ENCODE assay signal across 13 cellular contexts in the genomic region with DNA sequence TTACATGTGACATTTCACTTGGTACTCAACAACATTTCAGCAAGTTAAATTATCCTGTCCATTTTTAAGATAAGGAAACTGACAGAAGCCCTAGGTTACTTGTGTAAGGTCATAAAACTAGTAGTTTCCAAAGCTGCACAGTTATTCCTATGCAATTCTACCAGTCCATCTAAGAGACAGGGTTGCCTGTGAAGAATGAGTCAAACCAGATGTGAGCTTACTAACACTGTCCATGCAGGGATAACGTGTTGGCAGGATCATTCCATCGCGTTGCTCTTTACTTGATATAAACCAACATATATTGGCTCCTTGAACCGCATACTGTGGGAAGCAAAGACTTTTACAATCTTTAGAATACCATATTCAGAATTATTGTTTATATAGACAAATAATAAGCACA.
DNase-seq lines count a peak whose midpoint lies in the region; ATAC-seq and TF ChIP-seq lines count a peak whose summit lies in the region.
"Had no signal": no experiment of that assay in that cellular context is flagged by ENCODE, and none has a peak within 500 bp of the region (broad histone marks: within the 10 kb centered on the region; RNA-seq: fewer than 3 reads in every experiment).

No MANE protein-coding gene starts in this region.

- no peaks in the 10 kb centered on the region for H3K4me1 Mint-ChIP-seq in CD4-positive, alpha-beta T cell (ENCODE audit: low read depth)

- no peak overlapping the region for H3K9ac ChIP-seq in HCT116 (ENCODE audit: low read length)

- no peak for TF ChIP-seq RAD21 in HCT116 (IDR thresholded peaks at IDR 0.05; ENCODE audit: low read depth)

- BruUV-seq in HCT116 (replicated peaks; lab: Mats Ljungman, UMichigan) = no TSS peak

- ATAC-seq in HCT116 (no peak), GM19023 (IDR thresholded peaks at IDR 0.05; ENCODE audit: unreplicated experiment) (no peak), body of pancreas (no peak)
- no peak for ATAC-seq in CD4-positive, alpha-beta T cell (ENCODE audit: poor library complexity)

- CTCF ChIA-PET in HCT116 (lab: Charles Lee) = no interaction called here
- CTCF ChIA-PET in CD4-positive, alpha-beta T cell (lab: Charles Lee) = no interaction called here

- no peaks in the 10 kb centered on the region for H3K9me2 ChIP-seq in HCT116 (ENCODE audit: insufficient read depth)

- no peaks in the 10 kb centered on the region for H3K27me3 Mint-ChIP-seq in CD4-positive, alpha-beta T cell
- H3K27me3 Mint-ChIP-seq: dendritic cell treated with granulocyte-macrophage colony-stimulating factor and Interleukin-4, amounts not matched to agents 40 ng/mL and 50 ng/mL, for 4 days had no signal

- no peaks in the 10 kb centered on the region for H3K79me2 ChIP-seq in HCT116 (ENCODE audit: insufficient read depth, low read length)

- POLR2A ChIA-PET in HCT116 (lab: Charles Lee) = no interaction called here
- POLR2A ChIA-PET in CD4-positive, alpha-beta T cell (lab: Charles Lee) = no interaction called here

- intact Hi-C loops in HCT116 (cut with micrococcal nuclease) (no loop called here), body of pancreas (cut with DNase I) (no loop called here)
- intact Hi-C loops in CD4-positive, alpha-beta T cell (cut with DNase I, micrococcal nuclease) = no loop called here

- H3K4me1 ChIP-seq in HCT116 (ENCODE audit: control insufficient read depth in 1 of 2, insufficient read depth in 2 of 2, low read length in 2 of 2) = peaks cover 9 to 19% of the 10 kb centered on the region in 2 experiments; a peak in 3 of 4 replicates
- H3K4me1 ChIP-seq in body of pancreas = no peaks in the 10 kb centered on the region
- H3K4me1 ChIP-seq: SJCRH30, spleen had no signal

- H3K27ac Mint-ChIP-seq in CD4-positive, alpha-beta T cell = no peak overlapping the region
- H3K27ac Mint-ChIP-seq: dendritic cell treated with granulocyte-macrophage colony-stimulating factor and Interleukin-4, amounts not matched to agents 40 ng/mL and 50 ng/mL, for 4 days had no signal

- H3K27ac ChIP-seq in HCT116 (ENCODE audit: low read depth, low read length) (no peak overlapping the region), body of pancreas (no peak overlapping the region)
- no peak overlapping the region for H3K27ac ChIP-seq in CD4-positive, alpha-beta T cell (ENCODE audit: low read depth, low read length)
- H3K27ac ChIP-seq: SJCRH30, spleen had no signal

- TF ChIP-seq POLR2A in HCT116 (IDR thresholded peaks at IDR 0.05; ENCODE audit: borderline replicate concordance, extremely low read depth, insufficient read depth, insufficient read length) = no peak
- TF ChIP-seq POLR2A in body of pancreas (IDR thresholded peaks at IDR 0.05) = no peak

- no peaks in the 10 kb centered on the region for H4K20me1 ChIP-seq in HCT116 (ENCODE audit: insufficient read depth)

- no peaks in the 10 kb centered on the region for H3K9me3 Mint-ChIP-seq in CD4-positive, alpha-beta T cell
- H3K9me3 Mint-ChIP-seq: dendritic cell treated with granulocyte-macrophage colony-stimulating factor and Interleukin-4, amounts not matched to agents 40 ng/mL and 50 ng/mL, for 4 days had no signal

- no peak for TF ChIP-seq CTCF in HCT116 (IDR thresholded peaks at IDR 0.05 in 2 of 3, conservative IDR thresholded peaks at IDR 0.05 in 1 of 3; ENCODE audit: borderline replicate concordance in 1 of 3, insufficient read depth in 1 of 3, low read depth in 2 of 3, low read length in 2 of 3)
- no peak for TF ChIP-seq CTCF in foreskin fibroblast (IDR thresholded peaks at IDR 0.05; ENCODE audit: low read depth, low read length)
- no peak for TF ChIP-seq CTCF in CD4-positive, alpha-beta T cell (IDR thresholded peaks at IDR 0.05)
- TF ChIP-seq CTCF in body of pancreas (IDR thresholded peaks at IDR 0.05) = no peak

- H3K9me3 ChIP-seq in HCT116 (ENCODE audit: control insufficient read depth in 1 of 2, insufficient read depth in 1 of 2, low read depth in 1 of 2, low read length in 2 of 2) (no peaks in the 10 kb centered on the region), body of pancreas (no peaks in the 10 kb centered on the region)
- H3K9me3 ChIP-seq in CD4-positive, alpha-beta T cell (ENCODE audit: control insufficient read depth, low read length) = no peaks in the 10 kb centered on the region
- H3K9me3 ChIP-seq: SJCRH30 had no signal

- H3K4me3 Mint-ChIP-seq in CD4-positive, alpha-beta T cell = no peak overlapping the region
- H3K4me3 Mint-ChIP-seq: dendritic cell treated with granulocyte-macrophage colony-stimulating factor and Interleukin-4, amounts not matched to agents 40 ng/mL and 50 ng/mL, for 4 days had no signal

- DNase-seq in HCT116 (ENCODE audit: low read depth, low spot score) = no peak
- DNase-seq in SK-N-DZ (ENCODE audit: low spot score) = peak; percentile 83
- peak; percentile 78 to 86 for DNase-seq in foreskin fibroblast
- peak; percentile 82 for DNase-seq in skeletal muscle cell (ENCODE audit: low read depth)
- DNase-seq in CD4-positive, alpha-beta T cell = no peak
- no peak for DNase-seq in body of pancreas
- DNase-seq: activated CD4-positive, CD25-positive, alpha-beta regulatory T cell treated with anti-CD3 and anti-CD28 coated beads, Interleukin-2, amount 50 U/mL, for 72 hours; activated effector memory CD4-positive, alpha-beta T cell treated with anti-CD3 and anti-CD28 coated beads, Interleukin-2, amount 50 U/mL, for 16 hours; KG1; SJCRH30; spleen had no signal

- WGBS in body of pancreas, 2 donors = 44 to 69% methylated on average over 4 of the region's 4 CpGs

- RAD21 ChIA-PET in HCT116 (lab: Charles Lee; ENCODE audit: low non-redundant PET in 1 of 2, low total read pairs in 2 of 2, uncharacterized antibody in 2 of 2, unreplicated experiment in 2 of 2) = no interaction called here

- H2AFZ ChIP-seq in HCT116 (ENCODE audit: low read depth, low read length, poor library complexity, severe bottlenecking) = no peak overlapping the region

- H3K36me3 Mint-ChIP-seq in CD4-positive, alpha-beta T cell (ENCODE audit: low read depth) = no peaks in the 10 kb centered on the region

- H3K36me3 ChIP-seq in HCT116 (ENCODE audit: control insufficient read depth in 1 of 2, insufficient read depth in 2 of 2, low read length in 2 of 2) = no peaks in the 10 kb centered on the region
- no peaks in the 10 kb centered on the region for H3K36me3 ChIP-seq in body of pancreas (replicated peaks in 1 of 2; ENCODE audit: insufficient read depth in 1 of 2, low read depth in 2 of 2)
- H3K36me3 ChIP-seq: SJCRH30, spleen had no signal

- H3K27me3 ChIP-seq in HCT116 (ENCODE audit: insufficient read depth, low read length) (no peaks in the 10 kb centered on the region), body of pancreas (no peaks in the 10 kb centered on the region)
- H3K27me3 ChIP-seq in CD4-positive, alpha-beta T cell (ENCODE audit: control insufficient read depth, insufficient read depth, low read length) = no peaks in the 10 kb centered on the region
- H3K27me3 ChIP-seq: SJCRH30, spleen had no signal

- no peak overlapping the region for H3K4me3 ChIP-seq in HCT116 (replicated peaks in 1 of 2; ENCODE audit: low read depth in 1 of 2, low read length in 2 of 2)
- H3K4me3 ChIP-seq in foreskin fibroblast (ENCODE audit: low read depth in 1 of 2, low read length in 2 of 2) = no peak overlapping the region
- no peak overlapping the region for H3K4me3 ChIP-seq in skeletal muscle cell (ENCODE audit: low read depth, low read length)
- H3K4me3 ChIP-seq in body of pancreas = no peak overlapping the region
- H3K4me3 ChIP-seq: SJCRH30, spleen had no signal

- peak overlapping the region; percentile 60; the same call in 1 of the 2 replicates for H3K4me2 ChIP-seq in HCT116 (ENCODE audit: low read length)

TF ChIP-seq in HCT116, 20 proteins besides CTCF, POLR2A, EP300 and RAD21 (continues in another document):
- TF ChIP-seq ZFX (IDR thresholded peaks at IDR 0.05) = no peak
- TF ChIP-seq, protein P1, sequence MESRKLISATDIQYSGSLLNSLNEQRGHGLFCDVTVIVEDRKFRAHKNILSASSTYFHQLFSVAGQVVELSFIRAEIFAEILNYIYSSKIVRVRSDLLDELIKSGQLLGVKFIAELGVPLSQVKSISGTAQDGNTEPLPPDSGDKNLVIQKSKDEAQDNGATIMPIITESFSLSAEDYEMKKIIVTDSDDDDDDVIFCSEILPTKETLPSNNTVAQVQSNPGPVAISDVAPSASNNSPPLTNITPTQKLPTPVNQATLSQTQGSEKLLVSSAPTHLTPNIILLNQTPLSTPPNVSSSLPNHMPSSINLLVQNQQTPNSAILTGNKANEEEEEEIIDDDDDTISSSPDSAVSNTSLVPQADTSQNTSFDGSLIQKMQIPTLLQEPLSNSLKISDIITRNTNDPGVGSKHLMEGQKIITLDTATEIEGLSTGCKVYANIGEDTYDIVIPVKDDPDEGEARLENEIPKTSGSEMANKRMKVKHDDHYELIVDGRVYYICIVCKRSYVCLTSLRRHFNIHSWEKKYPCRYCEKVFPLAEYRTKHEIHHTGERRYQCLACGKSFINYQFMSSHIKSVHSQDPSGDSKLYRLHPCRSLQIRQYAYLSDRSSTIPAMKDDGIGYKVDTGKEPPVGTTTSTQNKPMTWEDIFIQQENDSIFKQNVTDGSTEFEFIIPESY (IDR thresholded peaks at IDR 0.05; ENCODE audit: extremely low read depth, insufficient replicate concordance, low read length) = no peak
- TF ChIP-seq EZH2phosphoT487 (IDR thresholded peaks at IDR 0.05; ENCODE audit: borderline replicate concordance) = no peak
- no peak for TF ChIP-seq SIN3A (IDR thresholded peaks at IDR 0.05; ENCODE audit: low read depth)
- TF ChIP-seq, protein P2, sequence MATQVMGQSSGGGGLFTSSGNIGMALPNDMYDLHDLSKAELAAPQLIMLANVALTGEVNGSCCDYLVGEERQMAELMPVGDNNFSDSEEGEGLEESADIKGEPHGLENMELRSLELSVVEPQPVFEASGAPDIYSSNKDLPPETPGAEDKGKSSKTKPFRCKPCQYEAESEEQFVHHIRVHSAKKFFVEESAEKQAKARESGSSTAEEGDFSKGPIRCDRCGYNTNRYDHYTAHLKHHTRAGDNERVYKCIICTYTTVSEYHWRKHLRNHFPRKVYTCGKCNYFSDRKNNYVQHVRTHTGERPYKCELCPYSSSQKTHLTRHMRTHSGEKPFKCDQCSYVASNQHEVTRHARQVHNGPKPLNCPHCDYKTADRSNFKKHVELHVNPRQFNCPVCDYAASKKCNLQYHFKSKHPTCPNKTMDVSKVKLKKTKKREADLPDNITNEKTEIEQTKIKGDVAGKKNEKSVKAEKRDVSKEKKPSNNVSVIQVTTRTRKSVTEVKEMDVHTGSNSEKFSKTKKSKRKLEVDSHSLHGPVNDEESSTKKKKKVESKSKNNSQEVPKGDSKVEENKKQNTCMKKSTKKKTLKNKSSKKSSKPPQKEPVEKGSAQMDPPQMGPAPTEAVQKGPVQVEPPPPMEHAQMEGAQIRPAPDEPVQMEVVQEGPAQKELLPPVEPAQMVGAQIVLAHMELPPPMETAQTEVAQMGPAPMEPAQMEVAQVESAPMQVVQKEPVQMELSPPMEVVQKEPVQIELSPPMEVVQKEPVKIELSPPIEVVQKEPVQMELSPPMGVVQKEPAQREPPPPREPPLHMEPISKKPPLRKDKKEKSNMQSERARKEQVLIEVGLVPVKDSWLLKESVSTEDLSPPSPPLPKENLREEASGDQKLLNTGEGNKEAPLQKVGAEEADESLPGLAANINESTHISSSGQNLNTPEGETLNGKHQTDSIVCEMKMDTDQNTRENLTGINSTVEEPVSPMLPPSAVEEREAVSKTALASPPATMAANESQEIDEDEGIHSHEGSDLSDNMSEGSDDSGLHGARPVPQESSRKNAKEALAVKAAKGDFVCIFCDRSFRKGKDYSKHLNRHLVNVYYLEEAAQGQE (IDR thresholded peaks at IDR 0.05; ENCODE audit: low read depth) = no peak

Comparison
In these comparisons a context has a peak if more than half of its experiments do, and no peak if none do; other contexts are left out.
1. DNase-seq: peak in SK-N-DZ (single experiment), foreskin fibroblast (2 of 2) and skeletal muscle cell (single experiment); none in HCT116 (single experiment), CD4-positive, alpha-beta T cell (0 of 10) and body of pancreas (0 of 4).